30 cellular contexts compared by ENCODE assay signal in genomic region chr20:10580700-10581099, GRCh38.
"Had no signal": no experiment of that assay in that cellular context is flagged by ENCODE, and none has a peak within 500 bp of the region (broad histone marks: within the 10 kb centered on the region; RNA-seq: fewer than 3 reads in every experiment).

No MANE protein-coding gene starts in this region.

- FAIRE-seq: astrocyte, kidney, urothelium cell line had no signal

- H3K27me3 ChIP-seq: brain microvascular endothelial cell, gastroesophageal sphincter, hepatocyte, sigmoid colon, transverse colon had no signal

- H3K4me1 ChIP-seq: gastroesophageal sphincter, psoas muscle had no signal

- H2AFZ ChIP-seq: hepatocyte, parathyroid adenoma had no signal

- ATAC-seq: activated T-helper 17 cell treated with anti-CD3 and anti-CD28 coated beads, Interleukin-2, amount 50 U/mL, for 72 hours; gastroesophageal sphincter; left colon; naive thymus-derived CD8-positive, alpha-beta T cell; psoas muscle; stimulated activated naive B cell treated with anti-CD40 and anti-IgM and Interleukin-4, amounts not matched to agents 10 μg/mL and 1 μg/mL and 100 μg/mL, for 72 hours; T-helper 17 cell had no signal

- H3K4me3 ChIP-seq: gastroesophageal sphincter, hepatocyte, psoas muscle, sigmoid colon, smooth muscle cell, transverse colon had no signal

- H3K9me3 ChIP-seq: gastroesophageal sphincter, psoas muscle, sigmoid colon, transverse colon had no signal

- H3K4me2 ChIP-seq: hepatocyte, smooth muscle cell had no signal

- DNase-seq: activated CD4-positive, alpha-beta memory T cell treated with anti-CD3 and anti-CD28 coated beads, Interleukin-2, amount 10 ng/mL, durations not matched to agents 7 days and 5 days; activated CD4-positive, alpha-beta T cell treated with anti-CD3 and anti-CD28 coated beads, Interleukin-2, amount 10 ng/mL, durations not matched to agents 24 days and 14 days; activated CD4-positive, CD25-positive, alpha-beta regulatory T cell treated with anti-CD3 and anti-CD28 coated beads, Interleukin-2, amount 50 U/mL, for 72 hours; activated CD8-positive, alpha-beta memory T cell treated with anti-CD3 and anti-CD28 coated beads, Interleukin-2, amount 50 U/mL, for 48 hours; activated gamma-delta T cell treated with Interleukin-2 at 50 U/mL for 16 hours; activated naive CD4-positive, alpha-beta T cell treated with anti-CD3 and anti-CD28 coated beads, Interleukin-2, amount 50 U/mL, for 16 hours; activated T-cell treated with anti-CD3 and anti-CD28 coated beads, Interleukin-2, amount 50 U/mL, for 24 hours; amniotic stem cell; brain microvascular endothelial cell; central memory CD4-positive, alpha-beta T cell; kidney; left colon; naive thymus-derived CD8-positive, alpha-beta T cell; nucleus accumbens; psoas muscle; sigmoid colon; stimulated activated CD4-positive, alpha-beta T cell treated with anti-CD3 and anti-CD28 coated beads, Interleukin-15, amount 100 ng/mL, for 24 hours; stimulated activated CD4-positive, alpha-beta T cell treated with anti-CD3 and anti-CD28 coated beads, Interleukin-2, amount 100 ng/mL, for 24 hours; stimulated activated naive B cell treated with anti-CD40 and anti-IgM and Interleukin-4, amounts not matched to agents 10 μg/mL and 1 μg/mL and 100 μg/mL, for 72 hours; T-helper 17 cell; T1000; transverse colon; WERI-Rb-1 had no signal

- H3K27ac ChIP-seq: brain microvascular endothelial cell, gastroesophageal sphincter, hepatocyte, parathyroid adenoma, psoas muscle, sigmoid colon, transverse colon, WERI-Rb-1 had no signal

- H3K79me2 ChIP-seq: hepatocyte, parathyroid adenoma had no signal

- H3K36me3 ChIP-seq: brain microvascular endothelial cell, gastroesophageal sphincter, sigmoid colon, transverse colon, WERI-Rb-1 had no signal

- H3K9ac ChIP-seq: parathyroid adenoma had no signal
